Comparison of ENCODE assay signal across 17 cellular contexts in the genomic region with DNA sequence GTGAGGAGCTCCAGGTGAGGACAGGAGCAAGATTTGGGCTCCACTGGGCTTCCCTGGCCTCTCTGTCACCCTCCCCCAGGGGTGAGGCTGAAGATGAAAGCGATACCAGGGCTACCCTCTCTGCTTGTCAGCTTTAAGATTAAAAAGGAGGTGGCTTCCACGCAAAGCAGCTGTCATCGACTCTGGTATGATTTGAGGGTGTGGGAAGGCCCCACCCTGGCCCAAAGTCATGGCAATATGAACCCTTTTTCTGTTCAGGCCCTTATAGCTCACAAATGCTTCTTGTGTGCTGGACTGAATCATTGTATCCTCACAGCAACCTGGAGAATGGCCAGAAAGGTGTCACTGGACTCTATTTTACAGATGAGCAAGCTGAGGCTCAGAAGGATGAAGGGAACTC. TPM values are rescaled to one million over a fixed set of nuclear protein-coding genes. Genes with fewer than 3 reads are reported as not detected.
A peak's percentile ranks its signal among the peaks of the same experiment; 100 is the strongest.
DNase-seq lines count a peak whose midpoint lies in the region; ATAC-seq, FAIRE-seq and TF ChIP-seq lines count a peak whose summit lies in the region.
"Had no signal": no experiment of that assay in that cellular context is flagged by ENCODE, and none has a peak within 500 bp of the region (broad histone marks: within the 10 kb centered on the region; RNA-seq: fewer than 3 reads in every experiment).

No MANE protein-coding gene starts in this region.

- in situ Hi-C loops in GM23248 (cut with MboI): loop anchor here (5.0 kb wide), 1 partner anchor 42 kb away; the partner anchor contains the start of gene NUAK2

- H3K27me3 Mint-ChIP-seq in T-helper 1 cell treated with Interleukin-12 subunit alpha and Interleukin-12 subunit beta and Interleukin-4 antibody, amounts not matched to agents 30 μg/mL and 1 μg/mL, for 36 hours (ENCODE audit: low read depth): peaks cover 12% of the 10 kb centered on the region

- no peak for TF ChIP-seq EP300 in A549 (IDR thresholded peaks at IDR 0.05)

- dilution Hi-C loops in keratinocyte (cut with MboI; ENCODE audit: extremely low pct_ligation_motif_present, low sequenced_read_pairs): loop anchor here (5.0 kb wide), 1 partner anchor 57 kb away; no protein-coding TSS in a partner anchor

- no peak overlapping the region for H3K4me3 ChIP-seq in A549
- H3K4me3 ChIP-seq in keratinocyte (ENCODE audit: control insufficient read depth in 2 of 3, extremely low read depth in 1 of 3, insufficient read depth in 2 of 3, low read depth in 1 of 3, low read length in 3 of 3): no peak overlapping the region
- H3K4me3 ChIP-seq in GM23248: no peak overlapping the region
- H3K4me3 ChIP-seq: BLaER1, gastrocnemius medialis had no signal

- no peaks in the 10 kb centered on the region for H3K9me1 ChIP-seq in keratinocyte (ENCODE audit: control insufficient read depth, extremely low read depth, insufficient read depth, low read length)

- no peaks in the 10 kb centered on the region for H3K9me2 ChIP-seq in GM23248 (ENCODE audit: insufficient read depth)

- H4K20me1 ChIP-seq in keratinocyte (ENCODE audit: control insufficient read depth, extremely low read depth, insufficient read depth, low read length) (no peaks in the 10 kb centered on the region), GM23248 (ENCODE audit: insufficient read depth) (no peaks in the 10 kb centered on the region)

- FAIRE-seq in A549 (lab: Jason Lieb, UNC) (no peak), GM12891 (lab: Jason Lieb, UNC) (no peak), keratinocyte (lab: Jason Lieb, UNC) (peak; percentile 39)

- H3K9ac ChIP-seq in keratinocyte (ENCODE audit: control insufficient read depth, extremely low read depth, insufficient read depth, low read length): no peak overlapping the region
- no peak overlapping the region for H3K9ac ChIP-seq in GM23248
- H3K9ac ChIP-seq: BLaER1 had no signal

- ATAC-seq in A549 (no peak), GM18873 (IDR thresholded peaks at IDR 0.05; ENCODE audit: low FRiP score, unreplicated experiment) (no peak)
- ATAC-seq: gastrocnemius medialis, Panc1 had no signal

- DNase-seq in A549 (ENCODE audit: low read depth in 1 of 2, low spot score in 1 of 2) (no peak), GM12891 (ENCODE audit: insufficient read length, low spot score) (peak; percentile 42), keratinocyte (ENCODE audit: low read depth, low spot score) (no peak), COLO668 (lab: John Stamatoyannopoulos, UW; ENCODE audit: unreplicated experiment) (no peak), GM23248 (no peak), anterior cingulate cortex (lab: John Stamatoyannopoulos, UW) (no peak)
- DNase-seq: activated CD8-positive, alpha-beta memory T cell treated with anti-CD3 and anti-CD28 coated beads, Interleukin-2, amount 50 U/mL, for 48 hours; gastrocnemius medialis; NCI-H1048; NCI-H226; stimulated activated CD4-positive, alpha-beta T cell treated with anti-CD3 and anti-CD28 coated beads, Interleukin-4, amount 100 ng/mL, for 4 hours; stimulated activated naive CD4-positive, alpha-beta T cell treated with Interleukin-2 at 50 U/mL for 16 hours; T-helper 9 cell had no signal

- POLR2A ChIA-PET in A549 (lab: Yijun Ruan, JAX): no interaction called here

- H3K4me1 Mint-ChIP-seq in T-helper 1 cell treated with Interleukin-12 subunit alpha and Interleukin-12 subunit beta and Interleukin-4 antibody, amounts not matched to agents 30 μg/mL and 1 μg/mL, for 36 hours (ENCODE audit: low read depth): peaks cover 50% of the 10 kb centered on the region

- H3K27ac ChIP-seq in A549: peak overlapping the region; percentile 50 to 93
- no peak overlapping the region for H3K27ac ChIP-seq in keratinocyte (ENCODE audit: control insufficient read depth, insufficient read depth, low read length)
- H3K27ac ChIP-seq in GM23248: no peak overlapping the region
- H3K27ac ChIP-seq: BLaER1, gastrocnemius medialis had no signal

- H3K36me3 ChIP-seq in keratinocyte (ENCODE audit: control insufficient read depth in 2 of 2, extremely low read depth in 1 of 2, insufficient read depth in 2 of 2, low read length in 2 of 2) (no peaks in the 10 kb centered on the region), GM23248 (ENCODE audit: low read depth) (no peaks in the 10 kb centered on the region)
- H3K36me3 ChIP-seq: BLaER1, gastrocnemius medialis had no signal

- no peak for TF ChIP-seq CTCF in A549 (IDR thresholded peaks at IDR 0.05)
- TF ChIP-seq CTCF in keratinocyte (optimal IDR thresholded peaks at IDR 0.05 in 1 of 3, IDR thresholded peaks at IDR 0.05 in 1 of 3, conservative IDR thresholded peaks at IDR 0.05 in 1 of 3; ENCODE audit: extremely low read depth in 1 of 3, insufficient read depth in 2 of 3, low read length in 3 of 3): no peak

- H3K27me3 ChIP-seq in keratinocyte (ENCODE audit: control insufficient read depth, extremely low read depth, insufficient read depth, low read length) (no peaks in the 10 kb centered on the region), GM23248 (replicated peaks; ENCODE audit: insufficient read depth) (no peaks in the 10 kb centered on the region)
- H3K27me3 ChIP-seq: gastrocnemius medialis had no signal

- H3F3A ChIP-seq in GM23248 (ENCODE audit: insufficient read depth): peaks cover 7% of the 10 kb centered on the region

- no peaks in the 10 kb centered on the region for H3K79me2 ChIP-seq in keratinocyte (ENCODE audit: control insufficient read depth, insufficient read depth, low read length)
- H3K79me2 ChIP-seq in GM23248 (ENCODE audit: insufficient read depth): no peaks in the 10 kb centered on the region

- H3K4me1 ChIP-seq in A549 (peaks cover 54% of the 10 kb centered on the region), keratinocyte (ENCODE audit: control insufficient read depth, extremely low read depth, insufficient read depth, low read length) (peaks cover 50% of the 10 kb centered on the region), GM23248 (ENCODE audit: insufficient read depth) (peaks cover 14% of the 10 kb centered on the region)

- H3K4me3 Mint-ChIP-seq in T-helper 1 cell treated with Interleukin-12 subunit alpha and Interleukin-12 subunit beta and Interleukin-4 antibody, amounts not matched to agents 30 μg/mL and 1 μg/mL, for 36 hours: peak overlapping the region; percentile 53

- peak overlapping the region; percentile 77 for H3K27ac Mint-ChIP-seq in T-helper 1 cell treated with Interleukin-12 subunit alpha and Interleukin-12 subunit beta and Interleukin-4 antibody, amounts not matched to agents 30 μg/mL and 1 μg/mL, for 36 hours

- H2AFZ ChIP-seq in keratinocyte (ENCODE audit: control insufficient read depth, low read length): no peak overlapping the region
- H2AFZ ChIP-seq in GM23248: no peak overlapping the region

- H3K9me3 ChIP-seq in A549 (no peaks in the 10 kb centered on the region), keratinocyte (ENCODE audit: control insufficient read depth, low read depth, low read length) (no peaks in the 10 kb centered on the region), GM23248 (ENCODE audit: low read depth) (no peaks in the 10 kb centered on the region)
- H3K9me3 ChIP-seq: BLaER1, gastrocnemius medialis had no signal

- CTCF ChIA-PET in A549 (lab: Yijun Ruan, JAX): interaction anchor here (1.3 to 89.2 kb wide), 3 partner anchors 10 to 45 kb away, joined by 3 to 3627 read pairs (median 1139); partner anchors contain the start of genes KLHDC8A, NUAK2 and TMCC2

- TF ChIP-seq POLR2A in A549 (IDR thresholded peaks at IDR 0.05; ENCODE audit: low read length): no peak
- TF ChIP-seq POLR2A in GM12891 (IDR thresholded peaks at IDR 0.05; ENCODE audit: low read depth, low read length): no peak

- H3K4me2 ChIP-seq in A549 (no peak overlapping the region), keratinocyte (ENCODE audit: control insufficient read depth, extremely low read depth, insufficient read depth, low read depth, low read length) (no peak overlapping the region), GM23248 (ENCODE audit: unreplicated experiment) (no peak overlapping the region)
- H3K4me2 ChIP-seq: BLaER1 had no signal

- WGBS in A549 (ENCODE audit: missing lambda C conversion rate): 66% methylated on average over 3 of the region's 3 CpGs
- WGBS in GM23248 (ENCODE audit: low coverage in 1 of 2, low lambda C conversion rate in 2 of 2, missing lambda C conversion rate in 2 of 2), 2 experiments: 67 to 73% methylated on average over 3 of the region's 3 CpGs

- no peak for TF ChIP-seq RAD21 in A549 (conservative IDR thresholded peaks at IDR 0.05 in 1 of 2, IDR thresholded peaks at IDR 0.05 in 1 of 2)

- H3K36me3 Mint-ChIP-seq in T-helper 1 cell treated with Interleukin-12 subunit alpha and Interleukin-12 subunit beta and Interleukin-4 antibody, amounts not matched to agents 30 μg/mL and 1 μg/mL, for 36 hours (ENCODE audit: low read depth): peaks cover 3% of the 10 kb centered on the region

- no peaks in the 10 kb centered on the region for H3K9me3 Mint-ChIP-seq in T-helper 1 cell treated with Interleukin-12 subunit alpha and Interleukin-12 subunit beta and Interleukin-4 antibody, amounts not matched to agents 30 μg/mL and 1 μg/mL, for 36 hours

RNA-seq across cellular contexts. Expression of gene NUAK2, which starts 41.6 kb away (rescaled TPM):
- polyA plus RNA-seq in A549 (2011; rRNA removed): 22.6 and 29.7 TPM in 2 replicates
- 31.1 and 44.6 TPM in 2 replicates for polyA plus RNA-seq in A549 (2012; cell fraction: cytosol; rRNA removed)
- 58.5 and 70.7 TPM in 2 replicates for polyA plus RNA-seq in A549 (2012; cell fraction: nucleus; rRNA removed)
- 37.8 to 40.9 TPM (median 38.8 TPM) in 3 replicates for polyA plus RNA-seq in A549 (2017; fragmentation: RNase III; extraction: RNeasy Plus Mini Kit Qiagen cat#74134 plus additional on column Dnase treatment)
- polyA minus RNA-seq in A549 (2011; rRNA and poly(A)+ RNA removed): 34.3 and 54.4 TPM in 2 replicates
- 0.12 TPM for polyA plus RNA-seq in GM12891 (2012; ENCODE audit: low read depth, missing spikeins)
- polyA plus RNA-seq in keratinocyte: 2.8 to 5.9 TPM (median 3.9 TPM) in 3 replicates
- 2.9 TPM for polyA plus RNA-seq in keratinocyte (2011; ENCODE audit: low read depth)
- 3.0 TPM in 2 replicates for polyA plus RNA-seq in keratinocyte (2011; cell fraction: cytosol; rRNA removed)
- 7.9 and 8.2 TPM in 2 replicates for polyA plus RNA-seq in keratinocyte (2011; cell fraction: nucleus; rRNA removed)
- polyA plus RNA-seq in keratinocyte (2012; ENCODE audit: low replicate concordance): 5.4 and 7.6 TPM in 2 replicates
- 4.1 to 8.7 TPM (median 4.3 TPM) in 3 replicates for polyA minus RNA-seq in keratinocyte
- polyA minus RNA-seq in keratinocyte (2011; cell fraction: cytosol; rRNA and poly(A)+ RNA removed): 5.8 TPM
- polyA minus RNA-seq in keratinocyte (2011; cell fraction: nucleus; rRNA and poly(A)+ RNA removed): 9.7 and 12.9 TPM in 2 replicates
- 3.0 and 4.4 TPM in 2 replicates for total RNA-seq in GM23248 (2014; rRNA removed; shearing (Covaris generic))
- 3.7 and 3.8 TPM in 2 replicates for polyA plus RNA-seq in GM23248 (2016; fragmentation: Nextera tagmentation; extraction: Ambion mirVana)

RNA-seq across cellular contexts. Expression of gene TMCC2, which starts 52.2 kb away (rescaled TPM):
- 1.6 and 1.7 TPM in 2 replicates for polyA plus RNA-seq in A549 (2011; rRNA removed)
- polyA plus RNA-seq in A549 (2012; cell fraction: cytosol; rRNA removed): 3.3 and 3.8 TPM in 2 replicates
- 4.6 and 5.4 TPM in 2 replicates for polyA plus RNA-seq in A549 (2012; cell fraction: nucleus; rRNA removed)
- 2.9 to 3.7 TPM (median 3.2 TPM) in 3 replicates for polyA plus RNA-seq in A549 (2017; fragmentation: RNase III; extraction: RNeasy Plus Mini Kit Qiagen cat#74134 plus additional on column Dnase treatment)
- polyA minus RNA-seq in A549 (2011; rRNA and poly(A)+ RNA removed): 2.6 and 3.4 TPM in 2 replicates
- polyA plus RNA-seq in GM12891 (2012; ENCODE audit: low read depth, missing spikeins): 0.46 TPM
- polyA plus RNA-seq in keratinocyte: 0.60 to 1.8 TPM (median 0.83 TPM) in 3 replicates
- polyA plus RNA-seq in keratinocyte (2011; ENCODE audit: low read depth): 0.27 TPM
- polyA plus RNA-seq in keratinocyte (2011; cell fraction: cytosol; rRNA removed): 0.69 and 1.4 TPM in 2 replicates
- polyA plus RNA-seq in keratinocyte (2011; cell fraction: nucleus; rRNA removed): 1.3 and 1.7 TPM in 2 replicates
- 0.17 and 0.79 TPM in 2 replicates for polyA plus RNA-seq in keratinocyte (2012; ENCODE audit: low replicate concordance)
- polyA minus RNA-seq in keratinocyte: 1.2 to 2.4 TPM (median 2.4 TPM) in 3 replicates
- 3.1 TPM for polyA minus RNA-seq in keratinocyte (2011; cell fraction: cytosol; rRNA and poly(A)+ RNA removed)
- 0.95 and 1.6 TPM in 2 replicates for polyA minus RNA-seq in keratinocyte (2011; cell fraction: nucleus; rRNA and poly(A)+ RNA removed)
- total RNA-seq in GM23248 (2014; rRNA removed; shearing (Covaris generic)): 1.7 and 2.7 TPM in 2 replicates
- 0.39 and 0.63 TPM in 2 replicates for polyA plus RNA-seq in GM23248 (2016; fragmentation: Nextera tagmentation; extraction: Ambion mirVana)

Comparison
In these comparisons a context has a peak if more than half of its experiments do, and no peak if none do; other contexts are left out.
1. H3K27ac ChIP-seq: peak in A549 (2 of 2); none in keratinocyte (single experiment) and GM23248 (single experiment).